ENCODE assay signal across 23 cellular contexts in genomic region chr17:5708344-5708743, GRCh38.
"Had no signal": no experiment of that assay in that cellular context is flagged by ENCODE, and none has a peak within 500 bp of the region (broad histone marks: within the 10 kb centered on the region; RNA-seq: fewer than 3 reads in every experiment).

No MANE protein-coding gene starts in this region.

- H3K4me3 Mint-ChIP-seq: dendritic cell treated with granulocyte-macrophage colony-stimulating factor and Interleukin-4, amounts not matched to agents 40 ng/mL and 50 ng/mL, for 4 days; immature natural killer cell; mesothelial cell of epicardium; naive B cell had no signal

- DNase-seq: colonic mucosa; cortex of kidney; effector CD4-positive, alpha-beta T cell; effector memory CD4-positive, alpha-beta T cell; foreskin keratinocyte; heart left ventricle; hypothalamus; immature natural killer cell; left cardiac atrium; left lung; left ventricle myocardium superior; lower lobe of right lung; mesenchymal stem cell; mucosa of descending colon; naive B cell had no signal

- H3K27me3 ChIP-seq: colonic mucosa, foreskin keratinocyte had no signal

- H3K4me1 Mint-ChIP-seq: immature natural killer cell, mesothelial cell of epicardium, naive B cell had no signal

- H3K4me2 ChIP-seq: hepatocyte had no signal

- H3K79me2 ChIP-seq: hepatocyte had no signal

- ATAC-seq: foreskin keratinocyte, gastroesophageal sphincter, heart left ventricle, left cardiac atrium, left lung, left ventricle myocardium superior, lower lobe of right lung, mucosa of descending colon had no signal

- H3K4me3 ChIP-seq: colonic mucosa, esophagus muscularis mucosa, gastroesophageal sphincter, heart left ventricle, hepatocyte, left lung, lower lobe of right lung, mucosa of descending colon had no signal

- H2AFZ ChIP-seq: hepatocyte had no signal

- H3K9me3 ChIP-seq: colonic mucosa, left lung, lower lobe of right lung, mucosa of descending colon had no signal

- H3K27ac Mint-ChIP-seq: dendritic cell treated with granulocyte-macrophage colony-stimulating factor and Interleukin-4, amounts not matched to agents 40 ng/mL and 50 ng/mL, for 4 days; immature natural killer cell; mesothelial cell of epicardium; naive B cell had no signal

- FAIRE-seq: endothelial cell of umbilical vein, frontal cortex, keratinocyte had no signal

- H3K4me1 ChIP-seq: colonic mucosa, esophagus muscularis mucosa, foreskin keratinocyte, gastroesophageal sphincter, heart left ventricle, left lung, lower lobe of right lung had no signal

- H3K36me3 Mint-ChIP-seq: immature natural killer cell, mesothelial cell of epicardium, naive B cell had no signal

- H3K9me3 Mint-ChIP-seq: mesothelial cell of epicardium had no signal

- H3K36me3 ChIP-seq: colonic mucosa, esophagus muscularis mucosa, gastroesophageal sphincter, heart left ventricle, left lung, lower lobe of right lung had no signal

- H3K27ac ChIP-seq: colonic mucosa, esophagus muscularis mucosa, foreskin keratinocyte, gastroesophageal sphincter, heart left ventricle, hepatocyte, left lung, lower lobe of right lung had no signal
